ENCODE assay signal across 9 cellular contexts in genomic region chr22:40050258-40050657, GRCh38. TPM values are rescaled to one million over a fixed set of nuclear protein-coding genes. Genes with fewer than 3 reads are reported as not detected.
DNase-seq lines count a peak whose midpoint lies in the region; ATAC-seq, FAIRE-seq and TF ChIP-seq lines count a peak whose summit lies in the region.
"Had no signal": no experiment of that assay in that cellular context is flagged by ENCODE, and none has a peak within 500 bp of the region (broad histone marks: within the 10 kb centered on the region; RNA-seq: fewer than 3 reads in every experiment).

No MANE protein-coding gene starts in this region.

- H3K79me2 ChIP-seq in K562 (ENCODE audit: control insufficient read depth, insufficient read depth, low read length) (peaks cover 47% of the 10 kb centered on the region), HepG2 (ENCODE audit: insufficient read depth, low read length) (peaks cover 29% of the 10 kb centered on the region)

- ATAC-seq in GM18499 (IDR thresholded peaks at IDR 0.05; ENCODE audit: insufficient read depth, unreplicated experiment) (peak; percentile 53), GM21381 (IDR thresholded peaks at IDR 0.05; ENCODE audit: unreplicated experiment) (peak; percentile 87), HG03457 (IDR thresholded peaks at IDR 0.05; ENCODE audit: unreplicated experiment) (peak; percentile 45), K562 (no peak), HepG2 (no peak)

- H3K9me3 Mint-ChIP-seq in MCF 10A (ENCODE audit: unreplicated experiment) = no peaks in the 10 kb centered on the region

- TF ChIP-seq RAD21 in K562 (CRISPR knock-in tag; conservative IDR thresholded peaks at IDR 0.05 in 1 of 2, IDR thresholded peaks at IDR 0.05 in 1 of 2) = no peak
- no peak for TF ChIP-seq RAD21 in HepG2 (CRISPR knock-in tag; IDR thresholded peaks at IDR 0.05)

- H4K20me1 ChIP-seq in K562 (replicated peaks; ENCODE audit: control insufficient read depth, insufficient read depth, low read length) = peaks cover 9% of the 10 kb centered on the region
- H4K20me1 ChIP-seq in HepG2 (ENCODE audit: insufficient read depth, low read length) = peaks cover 22% of the 10 kb centered on the region; the same call in 1 of the 2 replicates

- FAIRE-seq in K562 (lab: Jason Lieb, UNC) = no peak
- no peak for FAIRE-seq in HepG2 (lab: Jason Lieb, UNC)

- H3K4me3 ChIP-seq in K562 (no peak overlapping the region), HepG2 (replicated peaks in 1 of 3; ENCODE audit: insufficient read depth in 1 of 3, low read depth in 2 of 3, low read length in 3 of 3) (no peak overlapping the region), stomach (no peak overlapping the region)

- peaks cover 13 to 16% of the 10 kb centered on the region in 2 experiments; a peak in 4 of 5 replicates for H3K4me1 ChIP-seq in K562 (replicated peaks in 1 of 2; ENCODE audit: control insufficient read depth in 2 of 2, insufficient read depth in 2 of 2, low read length in 2 of 2)
- H3K4me1 ChIP-seq in HepG2 (ENCODE audit: insufficient read depth, low read length) = peaks cover 17% of the 10 kb centered on the region
- peaks cover 6 to 81% (median 46%) of the 10 kb centered on the region in 4 donors for H3K4me1 ChIP-seq in stomach

- no peaks in the 10 kb centered on the region for H3K27me3 ChIP-seq in K562 (ENCODE audit: control insufficient read depth in 2 of 2, insufficient read depth in 2 of 2, low read length in 2 of 2)
- no peaks in the 10 kb centered on the region for H3K27me3 ChIP-seq in HepG2 (ENCODE audit: control insufficient read depth in 1 of 2, insufficient read depth in 2 of 2, low read length in 2 of 2)
- H3K27me3 ChIP-seq in stomach = no peaks in the 10 kb centered on the region

- H3K36me3 Mint-ChIP-seq in MCF 10A (ENCODE audit: insufficient read depth, unreplicated experiment) = no peaks in the 10 kb centered on the region

- H3K9me3 ChIP-seq in K562 (replicated peaks; ENCODE audit: control insufficient read depth, insufficient read depth, low read depth, low read length) (no peaks in the 10 kb centered on the region), HepG2 (ENCODE audit: low read length) (no peaks in the 10 kb centered on the region), stomach (no peaks in the 10 kb centered on the region)

- H3K4me1 Mint-ChIP-seq in MCF 10A (ENCODE audit: insufficient read depth, unreplicated experiment) = peaks cover 18% of the 10 kb centered on the region

- BruUV-seq in K562 (replicated peaks; lab: Mats Ljungman, UMichigan) = no TSS peak
- no TSS peak for BruUV-seq in MCF 10A (replicated peaks; lab: Mats Ljungman, UMichigan)
- no TSS peak for BruUV-seq in HepG2 (replicated peaks; lab: Mats Ljungman, UMichigan)

- in situ Hi-C loops in K562 (cut with MboI) (no loop called here), HepG2 (cut with HindIII; ENCODE audit: extremely low pct_ligation_motif_present, low pct_unique_long_range_greater_than_20kb) (no loop called here)

- no peaks in the 10 kb centered on the region for H3K27me3 Mint-ChIP-seq in MCF 10A (ENCODE audit: insufficient read depth, unreplicated experiment)

- no peak overlapping the region for H3K27ac Mint-ChIP-seq in MCF 10A (ENCODE audit: low read depth, unreplicated experiment)

- no peak overlapping the region for H3K4me3 Mint-ChIP-seq in MCF 10A (ENCODE audit: unreplicated experiment)

- no peaks in the 10 kb centered on the region for H3K36me3 ChIP-seq in K562 (ENCODE audit: control insufficient read depth, insufficient read depth, low read length)
- H3K36me3 ChIP-seq in HepG2 (replicated peaks in 1 of 2; ENCODE audit: control insufficient read depth in 1 of 2, insufficient read depth in 2 of 2, low read length in 2 of 2) = no peaks in the 10 kb centered on the region
- no peaks in the 10 kb centered on the region for H3K36me3 ChIP-seq in stomach

- H3K4me2 ChIP-seq in K562 (ENCODE audit: insufficient read depth, low read length) (no peak overlapping the region), HepG2 (ENCODE audit: low read depth, low read length) (no peak overlapping the region)

- CTCF ChIA-PET in K562 (lab: Yijun Ruan, JAX; ENCODE audit: low intra/inter-chr PET ratio) (no interaction called here), MCF 10A (lab: Yijun Ruan, JAX) (interaction anchor here (0.6 kb wide), 1 partner anchor 11 kb away, joined by 3 read pairs; no protein-coding TSS in a partner anchor), HepG2 (lab: Yijun Ruan, JAX; ENCODE audit: low intra/inter-chr PET ratio, low total read pairs) (no interaction called here)

- POLR2A ChIA-PET in K562 (lab: Yijun Ruan, JAX) (no interaction called here), MCF 10A (lab: Yijun Ruan, JAX) (no interaction called here), HepG2 (lab: Yijun Ruan, JAX) (no interaction called here)

- intact Hi-C loops in K562 (cut with micrococcal nuclease) = no loop called here
- intact Hi-C loops in MCF 10A (cut with micrococcal nuclease) = no loop called here
- intact Hi-C loops in HepG2 (cut with micrococcal nuclease; ENCODE audit: unreplicated experiment) = no loop called here
- intact Hi-C loops in stomach (cut with DNase I; ENCODE audit: low total_unique reads) = no loop called here

- H3K9me1 ChIP-seq in K562 (ENCODE audit: control insufficient read depth, insufficient read depth, low read length) = no peaks in the 10 kb centered on the region

- H2AFZ ChIP-seq in K562 (ENCODE audit: low read depth, low read length) (no peak overlapping the region), HepG2 (ENCODE audit: low read length) (no peak overlapping the region)

- DNase-seq in K562 (ENCODE audit: extremely low read depth in 1 of 4, low spot score in 3 of 4) (no peak), MCF 10A (ENCODE audit: unreplicated experiment) (no peak), HepG2 (ENCODE audit: low spot score) (no peak), stomach (no peak), NCI-H2196 treated with DMSO at 0.1 percent for 48 hours (lab: John Stamatoyannopoulos, UW; ENCODE audit: unreplicated experiment) (no peak)
- DNase-seq: OCI-M1 had no signal

- TF ChIP-seq CTCF in K562 (IDR thresholded peaks at IDR 0.05 in 2 of 3, conservative IDR thresholded peaks at IDR 0.05 in 1 of 3; ENCODE audit: insufficient read depth in 2 of 3, low read depth in 1 of 3, low read length in 3 of 3) (no peak), MCF 10A (IDR thresholded peaks at IDR 0.05; ENCODE audit: unreplicated experiment) (no peak), HepG2 (CRISPR knock-in tag; IDR thresholded peaks at IDR 0.05) (no peak), stomach (IDR thresholded peaks at IDR 0.05) (no peak)

- TF ChIP-seq EP300 in K562 (IDR thresholded peaks at IDR 0.05; ENCODE audit: low read length) = no peak
- no peak for TF ChIP-seq EP300 in HepG2 (IDR thresholded peaks at IDR 0.05; ENCODE audit: low read depth in 2 of 2, low read length in 2 of 2)
- TF ChIP-seq EP300 in HepG2 (CRISPR knock-in tag; IDR thresholded peaks at IDR 0.05; ENCODE audit: borderline replicate concordance) = no peak
- no peak for TF ChIP-seq EP300 in stomach (IDR thresholded peaks at IDR 0.05)

- H3K9ac ChIP-seq in K562 (ENCODE audit: insufficient read depth in 1 of 2, low read depth in 2 of 2, low read length in 2 of 2) = no peak overlapping the region
- no peak overlapping the region for H3K9ac ChIP-seq in HepG2 (ENCODE audit: insufficient read depth, low read depth, low read length)

- no peak overlapping the region for H3K27ac ChIP-seq in K562 (ENCODE audit: extremely low read depth, low read depth, low read length)
- no peak overlapping the region for H3K27ac ChIP-seq in HepG2 (ENCODE audit: extremely low read length, insufficient read depth, low read length)
- peak overlapping the region in 1 of 5 donors; percentile 43 for H3K27ac ChIP-seq in stomach

- TF ChIP-seq POLR2A in K562 (conservative IDR thresholded peaks at IDR 0.05) (no peak), HepG2 (IDR thresholded peaks at IDR 0.05; ENCODE audit: insufficient read depth in 1 of 2, low read depth in 2 of 2, low read length in 2 of 2) (no peak), stomach (IDR thresholded peaks at IDR 0.05) (no peak)

- 53% methylated on average over 2 of the region's 3 CpGs for WGBS in K562 (ENCODE audit: insufficient coverage, low coverage, missing lambda C conversion rate)
- 96% methylated on average over 3 of the region's 3 CpGs for WGBS in HepG2 (ENCODE audit: low lambda C conversion rate)
- 66 to 85% (median 76%) methylated on average over 3 of the region's 3 CpGs for WGBS in stomach, 5 donors

RNA-seq across cellular contexts. Expression of gene FAM83F, which starts 55.5 kb away (rescaled TPM):
- total RNA-seq in K562 (2011; cell fraction: chromatin; rRNA removed; ENCODE audit: low replicate concordance) = 0.04 and 0.25 TPM in 2 replicates
- total RNA-seq in K562 (2011; cell fraction: nucleolus; rRNA removed) = under 0.01 and 0.17 TPM in 2 replicates
- 0.07 and 0.15 TPM in 2 replicates for total RNA-seq in K562 (2011; cell fraction: nucleoplasm; rRNA removed)
- total RNA-seq in K562 (2014; rRNA removed) (0.04 and 0.05 TPM in 2 replicates), K562 (2014; rRNA removed; fragmentation: Illumina TruSeq; extraction: Trizol) (0.03 and 0.04 TPM in 2 replicates), K562 (2015; rRNA removed; fragmentation: Illumina TruSeq; extraction: Trizol) (under 0.01 and 0.04 TPM in 2 replicates), K562 (2021) (0.07 and 0.13 TPM in 2 replicates), MCF 10A (2022) (33.1 and 41.3 TPM in 2 replicates), HepG2 (2016; rRNA removed; fragmentation: Illumina TruSeq; extraction: Trizol) (not detected in 2 replicates), stomach (10 to 100 TPM in 2 of 5 donors, 1 to 10 TPM in 2, under 1 TPM in 1; under 0.01 to 17.4 (median 7.3) TPM)
- polyA plus RNA-seq in K562 (2011; rRNA removed) (0.03 and 0.10 TPM in 2 replicates), K562 (2014; fragmentation: Illumina TruSeq; extraction: Trizol) (0.03 TPM in 1 of 2 replicates, not detected in the other), K562 (2014; fragmentation: Nextera tagmentation; extraction: Ambion mirVana) (under 1 TPM in 1 of 2 experiments, not detected in 1; 0.01 TPM), K562 (2014; rRNA removed) (0.04 and 0.05 TPM in 2 replicates), HepG2 (2011; rRNA removed) (not detected in 2 replicates), stomach (10 to 100 TPM in 1 of 3 donors, 1 to 10 TPM in 2; 5.7 to 14.2 (median 7.8) TPM)
- 0.01 and 0.03 TPM in 2 replicates for polyA plus RNA-seq in K562 (2011; cell fraction: cytosol; rRNA removed)
- polyA plus RNA-seq in K562 (2011; cell fraction: nucleus; rRNA removed) = 0.03 and 0.18 TPM in 2 replicates
- 0.01 and 0.07 TPM in 2 replicates for polyA plus RNA-seq in K562 (2012)
- polyA minus RNA-seq in K562 (2011; rRNA and poly(A)+ RNA removed) = 0.06 and 0.07 TPM in 2 replicates
- polyA minus RNA-seq in K562 (2011; cell fraction: cytosol; rRNA and poly(A)+ RNA removed) = not detected in 2 replicates
- 0.11 and 0.67 TPM in 2 replicates for polyA minus RNA-seq in K562 (2011; cell fraction: nucleus; rRNA and poly(A)+ RNA removed)
- not detected in 2 replicates for total RNA-seq in HepG2 (2016; cell fraction: cytosol; rRNA removed; fragmentation: Illumina TruSeq; extraction: Trizol; ENCODE audit: low read depth)
- total RNA-seq in HepG2 (2016; cell fraction: insoluble cytoplasmic fraction; rRNA removed; fragmentation: Illumina TruSeq; extraction: Trizol) = not detected in 2 replicates
- total RNA-seq in HepG2 (2016; cell fraction: membrane; rRNA removed; fragmentation: Illumina TruSeq; extraction: Trizol) = not detected in 2 replicates
- not detected in 2 replicates for total RNA-seq in HepG2 (2016; cell fraction: nucleus; rRNA removed; fragmentation: Illumina TruSeq; extraction: Trizol)
- polyA plus RNA-seq in HepG2 (2011; cell fraction: cytosol; rRNA removed) = under 0.01 and 0.03 TPM in 2 replicates
- polyA plus RNA-seq in HepG2 (2011; cell fraction: nucleus; rRNA removed) = not detected in 2 replicates
- not detected in 2 replicates for polyA plus RNA-seq in HepG2 (2012)
- polyA plus RNA-seq in HepG2 (2016; cell fraction: cytosol; fragmentation: Illumina TruSeq; extraction: Trizol; ENCODE audit: low read depth) = not detected in 2 replicates
- not detected in 2 replicates for polyA plus RNA-seq in HepG2 (2016; cell fraction: insoluble cytoplasmic fraction; fragmentation: Illumina TruSeq; extraction: Trizol; ENCODE audit: low read depth)
- not detected in 2 replicates for polyA plus RNA-seq in HepG2 (2016; cell fraction: membrane; fragmentation: Illumina TruSeq; extraction: Trizol; ENCODE audit: low read depth)
- polyA plus RNA-seq in HepG2 (2016; cell fraction: nucleus; fragmentation: Illumina TruSeq; extraction: Trizol; ENCODE audit: insufficient read depth, low read depth) = not detected in 2 replicates
- 7.3 TPM in 1 of 2 replicates, not detected in the other for polyA minus RNA-seq in HepG2 (2011; rRNA and poly(A)+ RNA removed; ENCODE audit: low replicate concordance)
- not detected in 2 replicates for polyA minus RNA-seq in HepG2 (2011; cell fraction: cytosol; rRNA and poly(A)+ RNA removed)
- not detected in 2 replicates for polyA minus RNA-seq in HepG2 (2011; cell fraction: nucleus; rRNA and poly(A)+ RNA removed)

Comparison
In these comparisons a context has a peak if more than half of its experiments do, and no peak if none do; other contexts are left out.
1. ATAC-seq: peak in GM18499 (single experiment), GM21381 (single experiment) and HG03457 (single experiment); none in K562 (single experiment) and HepG2 (single experiment).